Comparison of ENCODE assay signal across 1 cellular context in the genomic region with DNA sequence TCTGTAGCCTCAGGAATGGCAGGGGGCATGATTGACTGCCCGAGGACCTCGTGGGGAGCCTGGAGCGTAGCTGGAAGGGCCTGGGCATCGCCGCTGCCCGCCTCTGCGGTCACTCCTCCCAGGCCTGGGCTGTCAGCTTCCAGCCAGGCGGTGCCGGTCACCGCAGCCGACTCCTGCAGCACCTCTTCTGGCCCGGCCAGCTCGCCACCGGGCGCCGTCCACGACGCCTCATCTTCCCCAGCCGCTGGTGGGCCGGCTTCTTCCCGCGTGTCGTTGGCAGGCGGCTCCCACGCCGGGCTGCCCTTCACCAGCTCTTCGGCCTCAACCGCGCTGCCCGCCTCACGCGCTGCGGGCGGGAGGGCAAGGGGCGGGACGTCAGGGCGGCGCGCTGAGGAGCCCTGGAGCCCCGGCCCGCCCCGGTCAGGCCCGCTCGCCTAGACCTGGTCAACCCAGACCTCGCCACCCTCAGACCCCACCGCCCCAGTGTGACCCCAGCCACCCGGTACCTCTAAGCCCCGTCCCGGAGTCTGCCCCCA.
A peak's percentile ranks its signal among the peaks of the same experiment; 100 is the strongest.
TF ChIP-seq lines count a peak whose summit lies in the region.

No MANE protein-coding gene starts in this region.

TF ChIP-seq in HepG2, 621 proteins besides CTCF, POLR2A, EP300 and RAD21 (continued from another document and continues in another):
- TF ChIP-seq, protein P1, sequence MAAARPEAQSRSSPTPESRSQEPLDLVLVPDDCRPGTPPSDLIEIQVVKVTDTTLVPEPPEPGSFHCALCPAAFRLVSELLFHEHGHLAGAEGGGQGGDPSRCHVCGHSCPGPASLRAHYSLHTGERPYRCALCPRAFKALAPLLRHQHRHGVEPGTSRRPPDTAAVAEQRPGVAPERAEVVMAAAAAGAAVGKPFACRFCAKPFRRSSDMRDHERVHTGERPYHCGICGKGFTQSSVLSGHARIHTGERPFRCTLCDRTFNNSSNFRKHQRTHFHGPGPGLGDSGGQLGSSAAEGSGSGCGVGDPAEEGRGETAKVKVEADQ (CRISPR knock-in tag; IDR thresholded peaks at IDR 0.05; ENCODE audit: borderline replicate concordance), result no peak
- TF ChIP-seq TBX2 (CRISPR knock-in tag; IDR thresholded peaks at IDR 0.05; ENCODE audit: borderline replicate concordance) (no peak), ZNF879 (CRISPR knock-in tag; IDR thresholded peaks at IDR 0.05) (no peak), ZNF160 (CRISPR knock-in tag; IDR thresholded peaks at IDR 0.05) (no peak), U2AF1 (optimal IDR thresholded peaks at IDR 0.05; ENCODE audit: low read depth, low read length) (no peak), RFXANK (CRISPR knock-in tag; IDR thresholded peaks at IDR 0.05) (no peak), ZNF703 (CRISPR knock-in tag; IDR thresholded peaks at IDR 0.05; ENCODE audit: borderline replicate concordance) (no peak), ELF4 (CRISPR knock-in tag; IDR thresholded peaks at IDR 0.05; ENCODE audit: borderline replicate concordance) (no peak), ZNF883 (CRISPR knock-in tag; IDR thresholded peaks at IDR 0.05; ENCODE audit: not compliant biosample characterization) (peak; percentile 53), GATA4 (IDR thresholded peaks at IDR 0.05; ENCODE audit: borderline replicate concordance, low read depth) (no peak), PCBP1 (IDR thresholded peaks at IDR 0.05; ENCODE audit: borderline replicate concordance, low read depth, low read length) (no peak), FOXK1 (CRISPR knock-in tag; IDR thresholded peaks at IDR 0.05; ENCODE audit: borderline replicate concordance, low read depth) (no peak), FLYWCH1 (CRISPR knock-in tag; IDR thresholded peaks at IDR 0.05) (no peak), ZNF607 (CRISPR knock-in tag; IDR thresholded peaks at IDR 0.05; ENCODE audit: borderline replicate concordance) (no peak), NRL (CRISPR knock-in tag; IDR thresholded peaks at IDR 0.05; ENCODE audit: borderline replicate concordance) (no peak), ETV6 (CRISPR knock-in tag; conservative IDR thresholded peaks at IDR 0.05) (no peak), SKI (IDR thresholded peaks at IDR 0.05; ENCODE audit: partially characterized antibody) (no peak), YY1 (IDR thresholded peaks at IDR 0.05; ENCODE audit: insufficient read depth, insufficient replicate concordance, low read depth, low read length) (no peak), NFE2L1 (CRISPR knock-in tag; IDR thresholded peaks at IDR 0.05; ENCODE audit: borderline replicate concordance) (no peak), TAF1 (CRISPR knock-in tag; IDR thresholded peaks at IDR 0.05) (no peak), ZNF792 (CRISPR knock-in tag; IDR thresholded peaks at IDR 0.05) (no peak), DNMT3B (CRISPR knock-in tag; conservative IDR thresholded peaks at IDR 0.05) (no peak), PAWR (CRISPR knock-in tag; IDR thresholded peaks at IDR 0.05; ENCODE audit: borderline replicate concordance) (no peak), ZNF644 (CRISPR knock-in tag; IDR thresholded peaks at IDR 0.05; ENCODE audit: low read depth) (no peak), NR2C2 (CRISPR knock-in tag; IDR thresholded peaks at IDR 0.05; ENCODE audit: borderline replicate concordance) (no peak), ZNF337 (CRISPR knock-in tag; IDR thresholded peaks at IDR 0.05; ENCODE audit: borderline replicate concordance, low read depth) (no peak), CHCHD3 (CRISPR knock-in tag; IDR thresholded peaks at IDR 0.05) (0 out of 2 replicates have a peak, but pooled peaks have one; percentile 65), ZBTB38 (CRISPR knock-in tag; IDR thresholded peaks at IDR 0.05) (0 out of 2 replicates have a peak, but pooled peaks have one; percentile 28), SPEN (CRISPR knock-in tag; IDR thresholded peaks at IDR 0.05; ENCODE audit: low read depth) (0 out of 2 replicates have a peak, but pooled peaks have one; percentile 18)
- TF ChIP-seq, protein P2, sequence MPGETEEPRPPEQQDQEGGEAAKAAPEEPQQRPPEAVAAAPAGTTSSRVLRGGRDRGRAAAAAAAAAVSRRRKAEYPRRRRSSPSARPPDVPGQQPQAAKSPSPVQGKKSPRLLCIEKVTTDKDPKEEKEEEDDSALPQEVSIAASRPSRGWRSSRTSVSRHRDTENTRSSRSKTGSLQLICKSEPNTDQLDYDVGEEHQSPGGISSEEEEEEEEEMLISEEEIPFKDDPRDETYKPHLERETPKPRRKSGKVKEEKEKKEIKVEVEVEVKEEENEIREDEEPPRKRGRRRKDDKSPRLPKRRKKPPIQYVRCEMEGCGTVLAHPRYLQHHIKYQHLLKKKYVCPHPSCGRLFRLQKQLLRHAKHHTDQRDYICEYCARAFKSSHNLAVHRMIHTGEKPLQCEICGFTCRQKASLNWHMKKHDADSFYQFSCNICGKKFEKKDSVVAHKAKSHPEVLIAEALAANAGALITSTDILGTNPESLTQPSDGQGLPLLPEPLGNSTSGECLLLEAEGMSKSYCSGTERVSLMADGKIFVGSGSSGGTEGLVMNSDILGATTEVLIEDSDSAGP (CRISPR knock-in tag; IDR thresholded peaks at IDR 0.05; ENCODE audit: borderline replicate concordance), result 0 out of 2 replicates have a peak, but pooled peaks have one; percentile 43
- TF ChIP-seq, protein P3, sequence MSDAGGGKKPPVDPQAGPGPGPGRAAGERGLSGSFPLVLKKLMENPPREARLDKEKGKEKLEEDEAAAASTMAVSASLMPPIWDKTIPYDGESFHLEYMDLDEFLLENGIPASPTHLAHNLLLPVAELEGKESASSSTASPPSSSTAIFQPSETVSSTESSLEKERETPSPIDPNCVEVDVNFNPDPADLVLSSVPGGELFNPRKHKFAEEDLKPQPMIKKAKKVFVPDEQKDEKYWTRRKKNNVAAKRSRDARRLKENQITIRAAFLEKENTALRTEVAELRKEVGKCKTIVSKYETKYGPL (CRISPR knock-in tag; IDR thresholded peaks at IDR 0.05), result no peak
- TF ChIP-seq, protein P4, sequence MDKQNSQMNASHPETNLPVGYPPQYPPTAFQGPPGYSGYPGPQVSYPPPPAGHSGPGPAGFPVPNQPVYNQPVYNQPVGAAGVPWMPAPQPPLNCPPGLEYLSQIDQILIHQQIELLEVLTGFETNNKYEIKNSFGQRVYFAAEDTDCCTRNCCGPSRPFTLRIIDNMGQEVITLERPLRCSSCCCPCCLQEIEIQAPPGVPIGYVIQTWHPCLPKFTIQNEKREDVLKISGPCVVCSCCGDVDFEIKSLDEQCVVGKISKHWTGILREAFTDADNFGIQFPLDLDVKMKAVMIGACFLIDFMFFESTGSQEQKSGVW (CRISPR knock-in tag; IDR thresholded peaks at IDR 0.05; ENCODE audit: borderline replicate concordance), result no peak
- TF ChIP-seq, protein P5, sequence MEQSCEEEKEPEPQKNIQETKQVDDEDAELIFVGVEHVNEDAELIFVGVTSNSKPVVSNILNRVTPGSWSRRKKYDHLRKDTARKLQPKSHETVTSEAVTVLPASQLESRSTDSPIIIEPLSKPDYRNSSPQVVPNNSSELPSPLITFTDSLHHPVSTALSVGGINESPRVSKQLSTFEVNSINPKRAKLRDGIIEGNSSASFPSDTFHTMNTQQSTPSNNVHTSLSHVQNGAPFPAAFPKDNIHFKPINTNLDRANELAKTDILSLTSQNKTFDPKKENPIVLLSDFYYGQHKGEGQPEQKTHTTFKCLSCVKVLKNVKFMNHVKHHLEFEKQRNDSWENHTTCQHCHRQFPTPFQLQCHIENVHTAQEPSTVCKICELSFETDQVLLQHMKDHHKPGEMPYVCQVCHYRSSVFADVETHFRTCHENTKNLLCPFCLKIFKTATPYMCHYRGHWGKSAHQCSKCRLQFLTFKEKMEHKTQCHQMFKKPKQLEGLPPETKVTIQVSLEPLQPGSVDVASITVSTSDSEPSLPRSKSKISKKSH (CRISPR knock-in tag; IDR thresholded peaks at IDR 0.05; ENCODE audit: borderline replicate concordance), result no peak
- TF ChIP-seq, protein P6, sequence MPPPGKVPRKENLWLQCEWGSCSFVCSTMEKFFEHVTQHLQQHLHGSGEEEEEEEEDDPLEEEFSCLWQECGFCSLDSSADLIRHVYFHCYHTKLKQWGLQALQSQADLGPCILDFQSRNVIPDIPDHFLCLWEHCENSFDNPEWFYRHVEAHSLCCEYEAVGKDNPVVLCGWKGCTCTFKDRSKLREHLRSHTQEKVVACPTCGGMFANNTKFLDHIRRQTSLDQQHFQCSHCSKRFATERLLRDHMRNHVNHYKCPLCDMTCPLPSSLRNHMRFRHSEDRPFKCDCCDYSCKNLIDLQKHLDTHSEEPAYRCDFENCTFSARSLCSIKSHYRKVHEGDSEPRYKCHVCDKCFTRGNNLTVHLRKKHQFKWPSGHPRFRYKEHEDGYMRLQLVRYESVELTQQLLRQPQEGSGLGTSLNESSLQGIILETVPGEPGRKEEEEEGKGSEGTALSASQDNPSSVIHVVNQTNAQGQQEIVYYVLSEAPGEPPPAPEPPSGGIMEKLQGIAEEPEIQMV (CRISPR knock-in tag; IDR thresholded peaks at IDR 0.05; ENCODE audit: low read depth), result no peak
- TF ChIP-seq, protein P7, sequence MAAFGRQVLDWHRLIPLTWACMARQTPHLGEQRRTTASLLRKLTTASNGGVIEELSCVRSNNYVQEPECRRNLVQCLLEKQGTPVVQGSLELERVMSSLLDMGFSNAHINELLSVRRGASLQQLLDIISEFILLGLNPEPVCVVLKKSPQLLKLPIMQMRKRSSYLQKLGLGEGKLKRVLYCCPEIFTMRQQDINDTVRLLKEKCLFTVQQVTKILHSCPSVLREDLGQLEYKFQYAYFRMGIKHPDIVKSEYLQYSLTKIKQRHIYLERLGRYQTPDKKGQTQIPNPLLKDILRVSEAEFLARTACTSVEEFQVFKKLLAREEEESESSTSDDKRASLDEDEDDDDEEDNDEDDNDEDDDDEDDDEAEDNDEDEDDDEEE (CRISPR knock-in tag; IDR thresholded peaks at IDR 0.05), result peak; percentile 91
- TF ChIP-seq, protein P8, sequence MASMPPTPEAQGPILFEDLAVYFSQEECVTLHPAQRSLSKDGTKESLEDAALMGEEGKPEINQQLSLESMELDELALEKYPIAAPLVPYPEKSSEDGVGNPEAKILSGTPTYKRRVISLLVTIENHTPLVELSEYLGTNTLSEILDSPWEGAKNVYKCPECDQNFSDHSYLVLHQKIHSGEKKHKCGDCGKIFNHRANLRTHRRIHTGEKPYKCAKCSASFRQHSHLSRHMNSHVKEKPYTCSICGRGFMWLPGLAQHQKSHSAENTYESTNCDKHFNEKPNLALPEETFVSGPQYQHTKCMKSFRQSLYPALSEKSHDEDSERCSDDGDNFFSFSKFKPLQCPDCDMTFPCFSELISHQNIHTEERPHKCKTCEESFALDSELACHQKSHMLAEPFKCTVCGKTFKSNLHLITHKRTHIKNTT (CRISPR knock-in tag; IDR thresholded peaks at IDR 0.05), result no peak
- TF ChIP-seq, protein P9, sequence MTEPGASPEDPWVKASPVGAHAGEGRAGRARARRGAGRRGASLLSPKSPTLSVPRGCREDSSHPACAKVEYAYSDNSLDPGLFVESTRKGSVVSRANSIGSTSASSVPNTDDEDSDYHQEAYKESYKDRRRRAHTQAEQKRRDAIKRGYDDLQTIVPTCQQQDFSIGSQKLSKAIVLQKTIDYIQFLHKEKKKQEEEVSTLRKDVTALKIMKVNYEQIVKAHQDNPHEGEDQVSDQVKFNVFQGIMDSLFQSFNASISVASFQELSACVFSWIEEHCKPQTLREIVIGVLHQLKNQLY (CRISPR knock-in tag; IDR thresholded peaks at IDR 0.05), result no peak
- TF ChIP-seq, protein P10, sequence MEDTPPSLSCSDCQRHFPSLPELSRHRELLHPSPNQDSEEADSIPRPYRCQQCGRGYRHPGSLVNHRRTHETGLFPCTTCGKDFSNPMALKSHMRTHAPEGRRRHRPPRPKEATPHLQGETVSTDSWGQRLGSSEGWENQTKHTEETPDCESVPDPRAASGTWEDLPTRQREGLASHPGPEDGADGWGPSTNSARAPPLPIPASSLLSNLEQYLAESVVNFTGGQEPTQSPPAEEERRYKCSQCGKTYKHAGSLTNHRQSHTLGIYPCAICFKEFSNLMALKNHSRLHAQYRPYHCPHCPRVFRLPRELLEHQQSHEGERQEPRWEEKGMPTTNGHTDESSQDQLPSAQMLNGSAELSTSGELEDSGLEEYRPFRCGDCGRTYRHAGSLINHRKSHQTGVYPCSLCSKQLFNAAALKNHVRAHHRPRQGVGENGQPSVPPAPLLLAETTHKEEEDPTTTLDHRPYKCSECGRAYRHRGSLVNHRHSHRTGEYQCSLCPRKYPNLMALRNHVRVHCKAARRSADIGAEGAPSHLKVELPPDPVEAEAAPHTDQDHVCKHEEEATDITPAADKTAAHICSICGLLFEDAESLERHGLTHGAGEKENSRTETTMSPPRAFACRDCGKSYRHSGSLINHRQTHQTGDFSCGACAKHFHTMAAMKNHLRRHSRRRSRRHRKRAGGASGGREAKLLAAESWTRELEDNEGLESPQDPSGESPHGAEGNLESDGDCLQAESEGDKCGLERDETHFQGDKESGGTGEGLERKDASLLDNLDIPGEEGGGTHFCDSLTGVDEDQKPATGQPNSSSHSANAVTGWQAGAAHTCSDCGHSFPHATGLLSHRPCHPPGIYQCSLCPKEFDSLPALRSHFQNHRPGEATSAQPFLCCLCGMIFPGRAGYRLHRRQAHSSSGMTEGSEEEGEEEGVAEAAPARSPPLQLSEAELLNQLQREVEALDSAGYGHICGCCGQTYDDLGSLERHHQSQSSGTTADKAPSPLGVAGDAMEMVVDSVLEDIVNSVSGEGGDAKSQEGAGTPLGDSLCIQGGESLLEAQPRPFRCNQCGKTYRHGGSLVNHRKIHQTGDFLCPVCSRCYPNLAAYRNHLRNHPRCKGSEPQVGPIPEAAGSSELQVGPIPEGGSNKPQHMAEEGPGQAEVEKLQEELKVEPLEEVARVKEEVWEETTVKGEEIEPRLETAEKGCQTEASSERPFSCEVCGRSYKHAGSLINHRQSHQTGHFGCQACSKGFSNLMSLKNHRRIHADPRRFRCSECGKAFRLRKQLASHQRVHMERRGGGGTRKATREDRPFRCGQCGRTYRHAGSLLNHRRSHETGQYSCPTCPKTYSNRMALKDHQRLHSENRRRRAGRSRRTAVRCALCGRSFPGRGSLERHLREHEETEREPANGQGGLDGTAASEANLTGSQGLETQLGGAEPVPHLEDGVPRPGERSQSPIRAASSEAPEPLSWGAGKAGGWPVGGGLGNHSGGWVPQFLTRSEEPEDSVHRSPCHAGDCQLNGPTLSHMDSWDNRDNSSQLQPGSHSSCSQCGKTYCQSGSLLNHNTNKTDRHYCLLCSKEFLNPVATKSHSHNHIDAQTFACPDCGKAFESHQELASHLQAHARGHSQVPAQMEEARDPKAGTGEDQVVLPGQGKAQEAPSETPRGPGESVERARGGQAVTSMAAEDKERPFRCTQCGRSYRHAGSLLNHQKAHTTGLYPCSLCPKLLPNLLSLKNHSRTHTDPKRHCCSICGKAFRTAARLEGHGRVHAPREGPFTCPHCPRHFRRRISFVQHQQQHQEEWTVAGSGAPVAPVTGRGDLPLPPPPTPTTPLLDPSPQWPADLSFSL (CRISPR knock-in tag; IDR thresholded peaks at IDR 0.05), result no peak
- TF ChIP-seq, protein P11, sequence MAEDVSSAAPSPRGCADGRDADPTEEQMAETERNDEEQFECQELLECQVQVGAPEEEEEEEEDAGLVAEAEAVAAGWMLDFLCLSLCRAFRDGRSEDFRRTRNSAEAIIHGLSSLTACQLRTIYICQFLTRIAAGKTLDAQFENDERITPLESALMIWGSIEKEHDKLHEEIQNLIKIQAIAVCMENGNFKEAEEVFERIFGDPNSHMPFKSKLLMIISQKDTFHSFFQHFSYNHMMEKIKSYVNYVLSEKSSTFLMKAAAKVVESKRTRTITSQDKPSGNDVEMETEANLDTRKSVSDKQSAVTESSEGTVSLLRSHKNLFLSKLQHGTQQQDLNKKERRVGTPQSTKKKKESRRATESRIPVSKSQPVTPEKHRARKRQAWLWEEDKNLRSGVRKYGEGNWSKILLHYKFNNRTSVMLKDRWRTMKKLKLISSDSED (CRISPR knock-in tag; IDR thresholded peaks at IDR 0.05), result no peak
